In genomic region chr5:80672140-80672736, GRCh38 we compare ENCODE assay signal across 8 cellular contexts. TPM values are rescaled to one million over a fixed set of nuclear protein-coding genes. Genes with fewer than 3 reads are reported as not detected.
A peak's percentile ranks its signal among the peaks of the same experiment; 100 is the strongest.
DNase-seq lines count a peak whose midpoint lies in the region; ATAC-seq and TF ChIP-seq lines count a peak whose summit lies in the region.

No MANE protein-coding gene starts in this region.

- peaks cover 45% of the 10 kb centered on the region for H3K36me3 Mint-ChIP-seq in T-cell

- H3K27ac ChIP-seq in left ventricle myocardium inferior (replicated peaks) = no peak overlapping the region

- peaks cover 30% of the 10 kb centered on the region for H3K4me1 ChIP-seq in left ventricle myocardium inferior

- no peaks in the 10 kb centered on the region for H3K9me3 Mint-ChIP-seq in T-cell

- TF ChIP-seq CTCF in NB4 (IDR thresholded peaks at IDR 0.05; ENCODE audit: low read depth, low read length) (peak; percentile 73), left ventricle myocardium inferior (IDR thresholded peaks at IDR 0.05; ENCODE audit: borderline replicate concordance) (peak; percentile 84)

- no peak overlapping the region for H3K27ac Mint-ChIP-seq in T-cell

- DNase-seq in ACHN = peak; percentile 74
- peak; percentile 70 for DNase-seq in NB4 (ENCODE audit: low read depth)
- peak in 33 of 34 experiments; percentile 18 to 75 (median 55) for DNase-seq in T-cell
- peak; percentile 63 for DNase-seq in amniotic epithelial cell (ENCODE audit: low read depth)
- DNase-seq in left ventricle myocardium inferior = peak; percentile 29
- peak; percentile 84 for DNase-seq in sciatic nerve (ENCODE audit: low spot score)

- POLR2A ChIA-PET in T-cell (lab: Charles Lee) = interaction anchor here in 1 of 2 donors (0.6 kb wide), 1 partner anchor 1078 kb away, joined by 3 read pairs; no protein-coding TSS in a partner anchor

- no peaks in the 10 kb centered on the region for H3K27me3 Mint-ChIP-seq in T-cell

- peaks cover 58% of the 10 kb centered on the region for H3K36me3 ChIP-seq in left ventricle myocardium inferior

- intact Hi-C loops in left ventricle myocardium inferior (cut with micrococcal nuclease) (no loop called here), sciatic nerve (cut with DNase I) (no loop called here)

- no peak overlapping the region for H3K4me3 Mint-ChIP-seq in T-cell

- in situ Hi-C loops in ACHN (cut with HindIII; ENCODE audit: low pct_ligation_motif_present, low pct_unique_long_range_greater_than_20kb, low sequenced_read_pairs) = no loop called here

- H3K27me3 ChIP-seq in left ventricle myocardium inferior (ENCODE audit: low read depth) = no peaks in the 10 kb centered on the region

- H3K4me3 ChIP-seq in NB4 (ENCODE audit: low read depth, low read length) (no peak overlapping the region), left ventricle myocardium inferior (no peak overlapping the region)

- CTCF ChIA-PET in T-cell (lab: Charles Lee) = interaction anchor here (0.5 to 1.9 kb wide), 15 partner anchors 14 to 1432 kb away, joined by 3 to 9 read pairs (median 3); partner anchors contain the start of genes DHFR (in 1 of the 2) and MSH3 (in 1 of the 2)

- no peak for TF ChIP-seq POLR2A in NB4 (IDR thresholded peaks at IDR 0.05; ENCODE audit: extremely low read depth, insufficient read length)

- H3K4me1 Mint-ChIP-seq in T-cell = peaks cover 0 to 12% (median 10%) of the 10 kb centered on the region in 3 donors

- ATAC-seq in GM18502 (IDR thresholded peaks at IDR 0.05; ENCODE audit: poor library complexity, unreplicated experiment) (peak; percentile 43), T-cell (replicated peaks in 1 of 4) (peak; percentile 65 to 75 (median 70)), sciatic nerve (peak; percentile 75), GM18870 (IDR thresholded peaks at IDR 0.05; ENCODE audit: unreplicated experiment) (no peak)

- no peaks in the 10 kb centered on the region for H3K9me3 ChIP-seq in left ventricle myocardium inferior (replicated peaks)

RNA-seq across cellular contexts. Expression of gene DHFR, which starts 17.5 kb away (rescaled TPM):
- total RNA-seq in T-cell (10 to 100 TPM in 3 of 5 donors, 1 to 10 TPM in 2; 8.9 to 15.3 (median 13.4) TPM), left ventricle myocardium inferior (8.4 TPM), sciatic nerve (13.3 TPM)

RNA-seq across cellular contexts. Expression of gene MSH3, which starts 17.8 kb away (rescaled TPM):
- 10 to 100 TPM; 10.8 to 20.8 (median 16.3) TPM for total RNA-seq in T-cell
- 11.0 TPM for total RNA-seq in left ventricle myocardium inferior
- 17.6 TPM for total RNA-seq in sciatic nerve

Comparison
In these comparisons a context has a peak if more than half of its experiments do, and no peak if none do; other contexts are left out.
1. DNase-seq: peak in every context shown above with its lines; median percentile 84 in sciatic nerve; 74 in ACHN; 70 in NB4; 63 in amniotic epithelial cell; 55 in T-cell; 29 in left ventricle myocardium inferior.